Comparison of ENCODE assay signal across 1 cellular context in the genomic region with DNA sequence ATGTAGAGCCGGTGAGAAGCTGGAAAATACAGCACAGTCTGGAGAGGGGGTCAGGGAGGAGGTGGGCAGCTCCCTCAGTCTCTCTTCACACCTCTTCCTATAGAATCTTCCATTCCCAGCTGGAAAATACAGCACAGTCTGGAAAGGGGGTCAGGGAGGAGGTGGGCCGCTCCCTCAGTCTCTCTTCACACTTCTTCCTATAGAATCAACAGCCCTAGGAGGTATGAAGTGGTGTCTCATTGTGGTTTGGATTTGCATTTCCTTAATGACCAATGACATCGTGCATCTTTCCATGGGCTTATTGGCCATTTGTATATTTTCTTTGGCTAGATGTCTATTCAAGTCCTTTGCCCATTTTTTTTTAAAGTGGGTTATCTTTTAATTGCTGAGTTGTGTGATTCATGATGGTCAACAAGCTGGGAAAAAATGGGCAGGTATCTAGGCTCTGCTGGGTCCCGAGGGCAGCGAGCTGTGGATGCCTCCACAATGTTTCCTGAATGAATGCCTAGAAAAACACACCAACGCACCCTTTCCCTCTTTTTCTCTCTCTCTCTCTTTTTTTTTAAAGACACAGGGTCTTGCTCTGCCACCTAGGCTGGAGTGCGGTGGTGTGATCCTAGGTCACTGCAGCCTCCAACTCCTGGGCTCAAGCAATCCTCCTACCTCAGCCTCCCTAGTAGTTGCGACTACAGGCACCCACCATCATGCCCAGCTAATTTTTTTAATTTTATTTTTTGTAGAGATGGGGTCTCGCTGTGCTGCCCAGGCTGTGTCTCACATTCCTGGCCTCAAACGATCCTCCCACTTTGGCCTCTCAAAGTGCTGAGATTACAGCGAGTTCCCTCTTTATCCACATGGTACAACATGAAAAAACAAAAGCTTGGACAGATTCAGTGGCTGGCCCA.
TF ChIP-seq lines count a peak whose summit lies in the region.

No MANE protein-coding gene starts in this region.

TF ChIP-seq in HEK293, 187 proteins besides CTCF, POLR2A, EP300 and RAD21 (continued from another document):
- TF ChIP-seq ZNF292 (tag by site-specific recombination; IDR thresholded peaks at IDR 0.05; ENCODE audit: borderline replicate concordance, low read depth) (no peak), ZNF184 (tag by site-specific recombination; IDR thresholded peaks at IDR 0.05) (no peak), BCL11B (tag by site-specific recombination; IDR thresholded peaks at IDR 0.05; ENCODE audit: low read depth) (no peak), ZNF596 (tag by site-specific recombination; IDR thresholded peaks at IDR 0.05) (no peak), ZBTB21 (tag by site-specific recombination; IDR thresholded peaks at IDR 0.05) (no peak), ZBTB1 (tag by site-specific recombination; IDR thresholded peaks at IDR 0.05) (no peak), ZNF211 (tag by site-specific recombination; IDR thresholded peaks at IDR 0.05; ENCODE audit: low read depth) (no peak), ZNF274 (IDR thresholded peaks at IDR 0.05; ENCODE audit: low read length) (no peak), ZNF274 (tag by site-specific recombination; IDR thresholded peaks at IDR 0.05; ENCODE audit: borderline replicate concordance) (no peak), ZNF629 (tag by site-specific recombination; IDR thresholded peaks at IDR 0.05) (no peak), ZNF121 (tag by site-specific recombination; IDR thresholded peaks at IDR 0.05) (peak; percentile 93), GLI4 (tag by site-specific recombination; IDR thresholded peaks at IDR 0.05) (no peak), EGR2 (tag by site-specific recombination; IDR thresholded peaks at IDR 0.05; ENCODE audit: low read depth) (peak; percentile 44), ZNF23 (tag by site-specific recombination; IDR thresholded peaks at IDR 0.05; ENCODE audit: borderline replicate concordance) (no peak), KLF16 (tag by site-specific recombination; IDR thresholded peaks at IDR 0.05) (no peak), GLIS1 (tag by site-specific recombination; IDR thresholded peaks at IDR 0.05) (peak; percentile 40; the same call in 1 of the 2 replicates), FEZF1 (tag by site-specific recombination; IDR thresholded peaks at IDR 0.05) (peak; percentile 58), ZNF138 (tag by site-specific recombination; IDR thresholded peaks at IDR 0.05; ENCODE audit: borderline replicate concordance) (no peak), ZNF549 (tag by site-specific recombination; IDR thresholded peaks at IDR 0.05) (no peak), ZNF707 (tag by site-specific recombination; IDR thresholded peaks at IDR 0.05) (no peak), ZNF558 (tag by site-specific recombination; IDR thresholded peaks at IDR 0.05) (no peak), ZNF423 (tag by site-specific recombination; IDR thresholded peaks at IDR 0.05) (no peak), ZNF248 (tag by site-specific recombination; IDR thresholded peaks at IDR 0.05) (no peak), ZBTB48 (tag by site-specific recombination; IDR thresholded peaks at IDR 0.05) (no peak), ZNF768 (tag by site-specific recombination; IDR thresholded peaks at IDR 0.05) (no peak), ZNF202 (tag by site-specific recombination; IDR thresholded peaks at IDR 0.05; ENCODE audit: borderline replicate concordance) (no peak), ZNF658 (tag by site-specific recombination; IDR thresholded peaks at IDR 0.05) (no peak)
- TF ChIP-seq, protein P1, sequence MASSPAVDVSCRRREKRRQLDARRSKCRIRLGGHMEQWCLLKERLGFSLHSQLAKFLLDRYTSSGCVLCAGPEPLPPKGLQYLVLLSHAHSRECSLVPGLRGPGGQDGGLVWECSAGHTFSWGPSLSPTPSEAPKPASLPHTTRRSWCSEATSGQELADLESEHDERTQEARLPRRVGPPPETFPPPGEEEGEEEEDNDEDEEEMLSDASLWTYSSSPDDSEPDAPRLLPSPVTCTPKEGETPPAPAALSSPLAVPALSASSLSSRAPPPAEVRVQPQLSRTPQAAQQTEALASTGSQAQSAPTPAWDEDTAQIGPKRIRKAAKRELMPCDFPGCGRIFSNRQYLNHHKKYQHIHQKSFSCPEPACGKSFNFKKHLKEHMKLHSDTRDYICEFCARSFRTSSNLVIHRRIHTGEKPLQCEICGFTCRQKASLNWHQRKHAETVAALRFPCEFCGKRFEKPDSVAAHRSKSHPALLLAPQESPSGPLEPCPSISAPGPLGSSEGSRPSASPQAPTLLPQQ (tag by site-specific recombination; IDR thresholded peaks at IDR 0.05): peak; percentile 45; the same call in 1 of the 2 replicates
- TF ChIP-seq, protein P2, sequence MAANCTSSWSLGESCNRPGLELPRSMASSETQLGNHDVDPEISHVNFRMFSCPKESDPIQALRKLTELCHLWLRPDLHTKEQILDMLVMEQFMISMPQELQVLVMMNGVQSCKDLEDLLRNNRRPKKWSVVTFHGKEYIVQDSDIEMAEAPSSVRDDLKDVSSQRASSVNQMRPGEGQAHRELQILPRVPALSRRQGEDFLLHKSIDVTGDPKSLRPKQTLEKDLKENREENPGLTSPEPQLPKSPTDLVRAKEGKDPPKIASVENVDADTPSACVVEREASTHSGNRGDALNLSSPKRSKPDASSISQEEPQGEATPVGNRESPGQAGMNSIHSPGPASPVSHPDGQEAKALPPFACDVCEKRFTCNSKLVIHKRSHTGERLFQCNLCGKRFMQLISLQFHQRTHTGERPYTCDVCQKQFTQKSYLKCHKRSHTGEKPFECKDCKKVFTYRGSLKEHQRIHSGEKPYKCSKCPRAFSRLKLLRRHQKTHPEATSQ (tag by site-specific recombination; IDR thresholded peaks at IDR 0.05): no peak
- TF ChIP-seq, protein P3, sequence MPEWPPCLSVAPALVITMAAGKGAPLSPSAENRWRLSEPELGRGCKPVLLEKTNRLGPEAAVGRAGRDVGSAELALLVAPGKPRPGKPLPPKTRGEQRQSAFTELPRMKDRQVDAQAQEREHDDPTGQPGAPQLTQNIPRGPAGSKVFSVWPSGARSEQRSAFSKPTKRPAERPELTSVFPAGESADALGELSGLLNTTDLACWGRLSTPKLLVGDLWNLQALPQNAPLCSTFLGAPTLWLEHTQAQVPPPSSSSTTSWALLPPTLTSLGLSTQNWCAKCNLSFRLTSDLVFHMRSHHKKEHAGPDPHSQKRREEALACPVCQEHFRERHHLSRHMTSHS (tag by site-specific recombination; IDR thresholded peaks at IDR 0.05): no peak
- TF ChIP-seq, protein P4, sequence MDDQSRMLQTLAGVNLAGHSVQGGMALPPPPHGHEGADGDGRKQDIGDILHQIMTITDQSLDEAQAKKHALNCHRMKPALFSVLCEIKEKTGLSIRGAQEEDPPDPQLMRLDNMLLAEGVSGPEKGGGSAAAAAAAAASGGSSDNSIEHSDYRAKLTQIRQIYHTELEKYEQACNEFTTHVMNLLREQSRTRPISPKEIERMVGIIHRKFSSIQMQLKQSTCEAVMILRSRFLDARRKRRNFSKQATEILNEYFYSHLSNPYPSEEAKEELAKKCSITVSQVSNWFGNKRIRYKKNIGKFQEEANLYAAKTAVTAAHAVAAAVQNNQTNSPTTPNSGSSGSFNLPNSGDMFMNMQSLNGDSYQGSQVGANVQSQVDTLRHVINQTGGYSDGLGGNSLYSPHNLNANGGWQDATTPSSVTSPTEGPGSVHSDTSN (CRISPR knock-in tag; IDR thresholded peaks at IDR 0.05): no peak
- TF ChIP-seq, protein P5, sequence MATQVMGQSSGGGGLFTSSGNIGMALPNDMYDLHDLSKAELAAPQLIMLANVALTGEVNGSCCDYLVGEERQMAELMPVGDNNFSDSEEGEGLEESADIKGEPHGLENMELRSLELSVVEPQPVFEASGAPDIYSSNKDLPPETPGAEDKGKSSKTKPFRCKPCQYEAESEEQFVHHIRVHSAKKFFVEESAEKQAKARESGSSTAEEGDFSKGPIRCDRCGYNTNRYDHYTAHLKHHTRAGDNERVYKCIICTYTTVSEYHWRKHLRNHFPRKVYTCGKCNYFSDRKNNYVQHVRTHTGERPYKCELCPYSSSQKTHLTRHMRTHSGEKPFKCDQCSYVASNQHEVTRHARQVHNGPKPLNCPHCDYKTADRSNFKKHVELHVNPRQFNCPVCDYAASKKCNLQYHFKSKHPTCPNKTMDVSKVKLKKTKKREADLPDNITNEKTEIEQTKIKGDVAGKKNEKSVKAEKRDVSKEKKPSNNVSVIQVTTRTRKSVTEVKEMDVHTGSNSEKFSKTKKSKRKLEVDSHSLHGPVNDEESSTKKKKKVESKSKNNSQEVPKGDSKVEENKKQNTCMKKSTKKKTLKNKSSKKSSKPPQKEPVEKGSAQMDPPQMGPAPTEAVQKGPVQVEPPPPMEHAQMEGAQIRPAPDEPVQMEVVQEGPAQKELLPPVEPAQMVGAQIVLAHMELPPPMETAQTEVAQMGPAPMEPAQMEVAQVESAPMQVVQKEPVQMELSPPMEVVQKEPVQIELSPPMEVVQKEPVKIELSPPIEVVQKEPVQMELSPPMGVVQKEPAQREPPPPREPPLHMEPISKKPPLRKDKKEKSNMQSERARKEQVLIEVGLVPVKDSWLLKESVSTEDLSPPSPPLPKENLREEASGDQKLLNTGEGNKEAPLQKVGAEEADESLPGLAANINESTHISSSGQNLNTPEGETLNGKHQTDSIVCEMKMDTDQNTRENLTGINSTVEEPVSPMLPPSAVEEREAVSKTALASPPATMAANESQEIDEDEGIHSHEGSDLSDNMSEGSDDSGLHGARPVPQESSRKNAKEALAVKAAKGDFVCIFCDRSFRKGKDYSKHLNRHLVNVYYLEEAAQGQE (tag by site-specific recombination; IDR thresholded peaks at IDR 0.05): no peak
- TF ChIP-seq, protein P6, sequence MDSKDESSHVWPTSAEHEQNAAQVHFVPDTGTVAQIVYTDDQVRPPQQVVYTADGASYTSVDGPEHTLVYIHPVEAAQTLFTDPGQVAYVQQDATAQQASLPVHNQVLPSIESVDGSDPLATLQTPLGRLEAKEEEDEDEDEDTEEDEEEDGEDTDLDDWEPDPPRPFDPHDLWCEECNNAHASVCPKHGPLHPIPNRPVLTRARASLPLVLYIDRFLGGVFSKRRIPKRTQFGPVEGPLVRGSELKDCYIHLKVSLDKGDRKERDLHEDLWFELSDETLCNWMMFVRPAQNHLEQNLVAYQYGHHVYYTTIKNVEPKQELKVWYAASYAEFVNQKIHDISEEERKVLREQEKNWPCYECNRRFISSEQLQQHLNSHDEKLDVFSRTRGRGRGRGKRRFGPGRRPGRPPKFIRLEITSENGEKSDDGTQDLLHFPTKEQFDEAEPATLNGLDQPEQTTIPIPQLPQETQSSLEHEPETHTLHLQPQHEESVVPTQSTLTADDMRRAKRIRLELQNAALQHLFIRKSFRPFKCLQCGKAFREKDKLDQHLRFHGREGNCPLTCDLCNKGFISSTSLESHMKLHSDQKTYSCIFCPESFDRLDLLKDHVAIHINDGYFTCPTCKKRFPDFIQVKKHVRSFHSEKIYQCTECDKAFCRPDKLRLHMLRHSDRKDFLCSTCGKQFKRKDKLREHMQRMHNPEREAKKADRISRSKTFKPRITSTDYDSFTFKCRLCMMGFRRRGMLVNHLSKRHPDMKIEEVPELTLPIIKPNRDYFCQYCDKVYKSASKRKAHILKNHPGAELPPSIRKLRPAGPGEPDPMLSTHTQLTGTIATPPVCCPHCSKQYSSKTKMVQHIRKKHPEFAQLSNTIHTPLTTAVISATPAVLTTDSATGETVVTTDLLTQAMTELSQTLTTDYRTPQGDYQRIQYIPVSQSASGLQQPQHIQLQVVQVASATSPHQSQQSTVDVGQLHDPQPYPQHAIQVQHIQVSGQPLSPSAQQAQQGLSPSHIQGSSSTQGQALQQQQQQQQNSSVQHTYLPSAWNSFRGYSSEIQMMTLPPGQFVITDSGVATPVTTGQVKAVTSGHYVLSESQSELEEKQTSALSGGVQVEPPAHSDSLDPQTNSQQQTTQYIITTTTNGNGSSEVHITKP (tag by site-specific recombination; IDR thresholded peaks at IDR 0.05): no peak
- TF ChIP-seq, protein P7, sequence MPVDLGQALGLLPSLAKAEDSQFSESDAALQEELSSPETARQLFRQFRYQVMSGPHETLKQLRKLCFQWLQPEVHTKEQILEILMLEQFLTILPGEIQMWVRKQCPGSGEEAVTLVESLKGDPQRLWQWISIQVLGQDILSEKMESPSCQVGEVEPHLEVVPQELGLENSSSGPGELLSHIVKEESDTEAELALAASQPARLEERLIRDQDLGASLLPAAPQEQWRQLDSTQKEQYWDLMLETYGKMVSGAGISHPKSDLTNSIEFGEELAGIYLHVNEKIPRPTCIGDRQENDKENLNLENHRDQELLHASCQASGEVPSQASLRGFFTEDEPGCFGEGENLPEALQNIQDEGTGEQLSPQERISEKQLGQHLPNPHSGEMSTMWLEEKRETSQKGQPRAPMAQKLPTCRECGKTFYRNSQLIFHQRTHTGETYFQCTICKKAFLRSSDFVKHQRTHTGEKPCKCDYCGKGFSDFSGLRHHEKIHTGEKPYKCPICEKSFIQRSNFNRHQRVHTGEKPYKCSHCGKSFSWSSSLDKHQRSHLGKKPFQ (tag by site-specific recombination; IDR thresholded peaks at IDR 0.05): peak; percentile 86
- TF ChIP-seq, protein P8, sequence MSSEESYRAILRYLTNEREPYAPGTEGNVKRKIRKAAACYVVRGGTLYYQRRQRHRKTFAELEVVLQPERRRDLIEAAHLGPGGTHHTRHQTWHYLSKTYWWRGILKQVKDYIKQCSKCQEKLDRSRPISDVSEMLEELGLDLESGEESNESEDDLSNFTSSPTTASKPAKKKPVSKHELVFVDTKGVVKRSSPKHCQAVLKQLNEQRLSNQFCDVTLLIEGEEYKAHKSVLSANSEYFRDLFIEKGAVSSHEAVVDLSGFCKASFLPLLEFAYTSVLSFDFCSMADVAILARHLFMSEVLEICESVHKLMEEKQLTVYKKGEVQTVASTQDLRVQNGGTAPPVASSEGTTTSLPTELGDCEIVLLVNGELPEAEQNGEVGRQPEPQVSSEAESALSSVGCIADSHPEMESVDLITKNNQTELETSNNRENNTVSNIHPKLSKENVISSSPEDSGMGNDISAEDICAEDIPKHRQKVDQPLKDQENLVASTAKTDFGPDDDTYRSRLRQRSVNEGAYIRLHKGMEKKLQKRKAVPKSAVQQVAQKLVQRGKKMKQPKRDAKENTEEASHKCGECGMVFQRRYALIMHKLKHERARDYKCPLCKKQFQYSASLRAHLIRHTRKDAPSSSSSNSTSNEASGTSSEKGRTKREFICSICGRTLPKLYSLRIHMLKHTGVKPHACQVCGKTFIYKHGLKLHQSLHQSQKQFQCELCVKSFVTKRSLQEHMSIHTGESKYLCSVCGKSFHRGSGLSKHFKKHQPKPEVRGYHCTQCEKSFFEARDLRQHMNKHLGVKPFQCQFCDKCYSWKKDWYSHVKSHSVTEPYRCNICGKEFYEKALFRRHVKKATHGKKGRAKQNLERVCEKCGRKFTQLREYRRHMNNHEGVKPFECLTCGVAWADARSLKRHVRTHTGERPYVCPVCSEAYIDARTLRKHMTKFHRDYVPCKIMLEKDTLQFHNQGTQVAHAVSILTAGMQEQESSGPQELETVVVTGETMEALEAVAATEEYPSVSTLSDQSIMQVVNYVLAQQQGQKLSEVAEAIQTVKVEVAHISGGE (tag by site-specific recombination; conservative IDR thresholded peaks at IDR 0.05; ENCODE audit: low read depth): no peak
- TF ChIP-seq, protein P9, sequence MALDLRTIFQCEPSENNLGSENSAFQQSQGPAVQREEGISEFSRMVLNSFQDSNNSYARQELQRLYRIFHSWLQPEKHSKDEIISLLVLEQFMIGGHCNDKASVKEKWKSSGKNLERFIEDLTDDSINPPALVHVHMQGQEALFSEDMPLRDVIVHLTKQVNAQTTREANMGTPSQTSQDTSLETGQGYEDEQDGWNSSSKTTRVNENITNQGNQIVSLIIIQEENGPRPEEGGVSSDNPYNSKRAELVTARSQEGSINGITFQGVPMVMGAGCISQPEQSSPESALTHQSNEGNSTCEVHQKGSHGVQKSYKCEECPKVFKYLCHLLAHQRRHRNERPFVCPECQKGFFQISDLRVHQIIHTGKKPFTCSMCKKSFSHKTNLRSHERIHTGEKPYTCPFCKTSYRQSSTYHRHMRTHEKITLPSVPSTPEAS (tag by site-specific recombination; IDR thresholded peaks at IDR 0.05): no peak
